Comparison of ENCODE assay signal across 8 cellular contexts in the genomic region with DNA sequence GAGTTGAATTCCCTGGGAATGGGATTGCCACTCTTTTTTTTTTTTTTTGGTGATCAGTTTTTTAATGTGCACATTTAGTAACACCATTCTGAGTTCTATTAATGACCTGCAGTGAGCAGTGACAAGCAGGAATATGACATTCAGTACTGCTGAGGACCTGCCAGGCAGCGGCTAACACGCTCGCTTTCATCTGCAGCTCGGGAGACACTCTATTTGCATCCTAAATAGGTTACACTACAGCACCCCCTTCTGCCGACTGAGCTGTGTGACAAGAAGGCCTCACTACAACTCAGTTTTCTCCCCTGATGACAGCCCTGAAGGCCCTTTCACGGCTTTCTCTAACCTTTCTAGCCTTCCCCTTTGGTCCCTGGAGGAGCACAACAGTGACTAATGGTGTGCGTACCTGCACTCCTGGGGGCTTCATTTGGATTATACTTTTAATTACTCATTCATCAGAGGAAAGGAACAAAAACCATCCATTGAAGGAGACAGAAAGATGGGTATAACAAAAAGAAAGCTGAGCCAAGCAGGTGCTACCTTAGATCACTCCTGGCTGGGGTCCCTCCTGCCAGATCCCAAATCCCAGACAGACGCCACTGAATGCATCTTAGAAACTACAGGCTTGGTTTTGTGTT.
DNase-seq lines count a peak whose midpoint lies in the region; ATAC-seq and TF ChIP-seq lines count a peak whose summit lies in the region.

No MANE protein-coding gene starts in this region.

- POLR2A ChIA-PET in BJ (lab: Charles Lee): no interaction called here

- H3K36me3 Mint-ChIP-seq in type B pancreatic cell: no peaks in the 10 kb centered on the region

- H3K4me3 Mint-ChIP-seq in type B pancreatic cell: peak overlapping the region; percentile 69

- peaks cover 35% of the 10 kb centered on the region for H3K27me3 Mint-ChIP-seq in type B pancreatic cell

- H3K4me1 Mint-ChIP-seq in type B pancreatic cell (ENCODE audit: unreplicated experiment): peaks cover 62% of the 10 kb centered on the region

- ATAC-seq in GM19025 (IDR thresholded peaks at IDR 0.05; ENCODE audit: low read depth, unreplicated experiment): peak; percentile 79
- ATAC-seq in right lobe of liver: peak; percentile 89 to 95 (median 92)

- H3K4me3 ChIP-seq in BJ (ENCODE audit: low read depth, low read length) (no peak overlapping the region), MG63 (no peak overlapping the region), Peyer's patch (no peak overlapping the region), right lobe of liver (no peak overlapping the region), vagina (no peak overlapping the region)

- peak overlapping the region; percentile 22 for H3K27ac Mint-ChIP-seq in type B pancreatic cell

- no peak for DNase-seq in BJ (ENCODE audit: low read depth)
- DNase-seq in MG63: peak; percentile 50
- DNase-seq in Peyer's patch: peak in 2 of 3 donors; percentile 58 to 79
- DNase-seq in ecto neural progenitor cell (ENCODE audit: low spot score): peak; percentile 77
- peak in 2 of 3 donors; percentile 53 to 69 for DNase-seq in right lobe of liver
- no peak for DNase-seq in type B pancreatic cell (ENCODE audit: extremely low spot score, unreplicated experiment)
- DNase-seq in vagina (ENCODE audit: extremely low spot score in 2 of 2): no peak

- H3K4me1 ChIP-seq in Peyer's patch: peaks cover 0 to 8% (median 0%) of the 10 kb centered on the region in 4 donors
- peaks cover 0 to 6% (median 0%) of the 10 kb centered on the region in 4 donors for H3K4me1 ChIP-seq in right lobe of liver
- no peaks in the 10 kb centered on the region for H3K4me1 ChIP-seq in vagina

- peaks cover 12% of the 10 kb centered on the region for H3K9me3 Mint-ChIP-seq in type B pancreatic cell

- WGBS in right lobe of liver (ENCODE audit: insufficient coverage, low coverage, low lambda C conversion rate, missing lambda C conversion rate): 55% methylated on average over 7 of the region's 8 CpGs

- H3K36me3 ChIP-seq in BJ (ENCODE audit: control insufficient read depth, insufficient read depth, low read length) (no peaks in the 10 kb centered on the region), MG63 (no peaks in the 10 kb centered on the region), Peyer's patch (no peaks in the 10 kb centered on the region), right lobe of liver (no peaks in the 10 kb centered on the region), vagina (no peaks in the 10 kb centered on the region)

- no peak for TF ChIP-seq POLR2A in Peyer's patch (IDR thresholded peaks at IDR 0.05)
- no peak for TF ChIP-seq POLR2A in right lobe of liver (IDR thresholded peaks at IDR 0.05)
- TF ChIP-seq POLR2A in vagina (IDR thresholded peaks at IDR 0.05): no peak

- peak; percentile 61 for TF ChIP-seq CTCF in BJ (IDR thresholded peaks at IDR 0.05; ENCODE audit: insufficient read depth, low read depth, low read length)
- peak in 4 of 6 experiments; percentile 21 to 74 (median 66) for TF ChIP-seq CTCF in Peyer's patch (IDR thresholded peaks at IDR 0.05)
- TF ChIP-seq CTCF in right lobe of liver (IDR thresholded peaks at IDR 0.05): peak; percentile 28 to 52 (median 45)
- TF ChIP-seq CTCF in type B pancreatic cell (conservative IDR thresholded peaks at IDR 0.05): peak; percentile 77
- peak in 1 of 3 experiments; percentile 35 for TF ChIP-seq CTCF in vagina (IDR thresholded peaks at IDR 0.05)

- intact Hi-C loops in right lobe of liver (cut with DNase I): no loop called here
- intact Hi-C loops in vagina (cut with DNase I): loop anchor here (10.0 kb wide), 1 partner anchor 909 kb away; no protein-coding TSS in a partner anchor

- H3K9me3 ChIP-seq in MG63 (no peaks in the 10 kb centered on the region), Peyer's patch (no peaks in the 10 kb centered on the region), right lobe of liver (no peaks in the 10 kb centered on the region), vagina (no peaks in the 10 kb centered on the region)

- H3K27ac ChIP-seq in Peyer's patch: no peak overlapping the region
- H3K27ac ChIP-seq in right lobe of liver: no peak overlapping the region
- H3K27ac ChIP-seq in vagina: no peak overlapping the region

- CTCF ChIA-PET in BJ (lab: Yijun Ruan, JAX): interaction anchor here (0.6 to 2.3 kb wide), 13 partner anchors 9 to 903 kb away, joined by 3 to 10 read pairs (median 3); no protein-coding TSS in a partner anchor

- H3K27me3 ChIP-seq in BJ (ENCODE audit: control insufficient read depth, insufficient read depth, low read length) (no peaks in the 10 kb centered on the region), MG63 (no peaks in the 10 kb centered on the region), Peyer's patch (no peaks in the 10 kb centered on the region), right lobe of liver (no peaks in the 10 kb centered on the region), vagina (no peaks in the 10 kb centered on the region)

Comparison
In these comparisons a context has a peak if more than half of its experiments do, and no peak if none do; other contexts are left out.
1. DNase-seq: peak in MG63 (single experiment), Peyer's patch (2 of 3), ecto neural progenitor cell (single experiment) and right lobe of liver (2 of 3); none in BJ (single experiment), type B pancreatic cell (single experiment) and vagina (0 of 2).